In genomic region chr6:79042088-79042798, GRCh38 we compare ENCODE assay signal across 11 cellular contexts. TPM values are rescaled to one million over a fixed set of nuclear protein-coding genes. Genes with fewer than 3 reads are reported as not detected.
A peak's percentile ranks its signal among the peaks of the same experiment; 100 is the strongest.
DNase-seq lines count a peak whose midpoint lies in the region; ATAC-seq and TF ChIP-seq lines count a peak whose summit lies in the region.
"Had no signal": no experiment of that assay in that cellular context is flagged by ENCODE, and none has a peak within 500 bp of the region (broad histone marks: within the 10 kb centered on the region; RNA-seq: fewer than 3 reads in every experiment).

No MANE protein-coding gene starts in this region.

- H3K9me3 ChIP-seq in CD8-positive, alpha-beta T cell (ENCODE audit: low read length) = no peaks in the 10 kb centered on the region
- H3K9me3 ChIP-seq in left lung = no peaks in the 10 kb centered on the region

- H3K4me1 ChIP-seq in CD8-positive, alpha-beta T cell (ENCODE audit: insufficient read depth, low read length) = peaks cover 10% of the 10 kb centered on the region
- no peaks in the 10 kb centered on the region for H3K4me1 ChIP-seq in left lung
- H3K4me1 ChIP-seq: parathyroid adenoma had no signal

- no peaks in the 10 kb centered on the region for H3K27me3 ChIP-seq in CD8-positive, alpha-beta T cell (ENCODE audit: insufficient read depth, low read length)
- H3K27me3 ChIP-seq in left lung = no peaks in the 10 kb centered on the region

- H3K36me3 ChIP-seq in CD8-positive, alpha-beta T cell (ENCODE audit: insufficient read depth, low read length) = no peaks in the 10 kb centered on the region
- peaks cover 0 to 24% of the 10 kb centered on the region in 2 donors for H3K36me3 ChIP-seq in left lung

- POLR2A ChIA-PET in CD8-positive, alpha-beta T cell (lab: Charles Lee) = interaction anchor here (3.3 kb wide), 1 partner anchor 35 kb away, joined by 16 read pairs; the partner anchor contains the start of gene PHIP

- no peaks in the 10 kb centered on the region for H3K27me3 Mint-ChIP-seq in CD8-positive, alpha-beta T cell (ENCODE audit: low read depth)

- no peak for TF ChIP-seq CTCF in CD8-positive, alpha-beta T cell (IDR thresholded peaks at IDR 0.05)
- TF ChIP-seq CTCF in left lung (IDR thresholded peaks at IDR 0.05) = no peak

- no peak overlapping the region for H3K27ac Mint-ChIP-seq in CD8-positive, alpha-beta T cell

- H3K36me3 Mint-ChIP-seq in CD8-positive, alpha-beta T cell = peaks cover 55% of the 10 kb centered on the region

- CTCF ChIA-PET in CD8-positive, alpha-beta T cell (lab: Charles Lee) = no interaction called here

- H3K4me3 Mint-ChIP-seq in CD8-positive, alpha-beta T cell = no peak overlapping the region

- intact Hi-C loops in CD8-positive, alpha-beta T cell (cut with DNase I, micrococcal nuclease) = loop anchor here in 1 of 2 experiments (5.0 kb wide), 1 partner anchor 35 kb away; the partner anchor contains the start of gene PHIP
- intact Hi-C loops in sciatic nerve (cut with DNase I) (no loop called here), left lung (cut with DNase I) (no loop called here)

- peak; percentile 34 for ATAC-seq in CD8-positive, alpha-beta T cell
- ATAC-seq in GM19035 (IDR thresholded peaks at IDR 0.05; ENCODE audit: unreplicated experiment) (peak; percentile 87), HG02623 (IDR thresholded peaks at IDR 0.05; ENCODE audit: unreplicated experiment) (peak; percentile 82), HG03442 (IDR thresholded peaks at IDR 0.05; ENCODE audit: unreplicated experiment) (peak; percentile 79), sciatic nerve (no peak), left lung (no peak)
- ATAC-seq: left colon had no signal

- H3K4me1 Mint-ChIP-seq in CD8-positive, alpha-beta T cell (ENCODE audit: low read depth) = peaks cover 64% of the 10 kb centered on the region

- no peaks in the 10 kb centered on the region for H3K9me3 Mint-ChIP-seq in CD8-positive, alpha-beta T cell

- H3K27ac ChIP-seq in CD8-positive, alpha-beta T cell (ENCODE audit: low read depth, low read length) = no peak overlapping the region
- H3K27ac ChIP-seq in left lung = peak overlapping the region in 1 of 2 donors; percentile 0
- H3K27ac ChIP-seq: parathyroid adenoma had no signal

- no peak for DNase-seq in CD8-positive, alpha-beta T cell
- no peak for DNase-seq in sciatic nerve (ENCODE audit: low spot score)
- DNase-seq in NCI-H446 treated with DMSO at 0.1 percent for 48 hours (lab: John Stamatoyannopoulos, UW) = no peak
- DNase-seq in stimulated activated CD4-positive, alpha-beta T cell treated with anti-CD3 and anti-CD28 coated beads, Interleukin-4, amount 100 ng/mL, for 4 hours = no peak
- no peak for DNase-seq in left lung
- DNase-seq: activated CD8-positive, alpha-beta memory T cell treated with anti-CD3 and anti-CD28 coated beads for 24 hours; left colon had no signal

- H3K4me3 ChIP-seq in CD8-positive, alpha-beta T cell (ENCODE audit: low read depth, low read length) = no peak overlapping the region
- H3K4me3 ChIP-seq in left lung = no peak overlapping the region

RNA-seq across cellular contexts. Expression of gene PHIP, which starts 35.8 kb away (rescaled TPM):
- total RNA-seq in CD8-positive, alpha-beta T cell = 10 to 100 TPM; 32.3 to 32.6 TPM
- 43.6 TPM for total RNA-seq in sciatic nerve
- total RNA-seq in left lung = 10 to 100 TPM; 27.3 to 32.3 TPM

Comparison
In these comparisons a context has a peak if more than half of its experiments do, and no peak if none do; other contexts are left out.
1. ATAC-seq: peak in CD8-positive, alpha-beta T cell (single experiment), GM19035 (single experiment), HG02623 (single experiment) and HG03442 (single experiment); none in sciatic nerve (single experiment) and left lung (single experiment).